Comparison of ENCODE assay signal across 14 cellular contexts in the genomic region with DNA sequence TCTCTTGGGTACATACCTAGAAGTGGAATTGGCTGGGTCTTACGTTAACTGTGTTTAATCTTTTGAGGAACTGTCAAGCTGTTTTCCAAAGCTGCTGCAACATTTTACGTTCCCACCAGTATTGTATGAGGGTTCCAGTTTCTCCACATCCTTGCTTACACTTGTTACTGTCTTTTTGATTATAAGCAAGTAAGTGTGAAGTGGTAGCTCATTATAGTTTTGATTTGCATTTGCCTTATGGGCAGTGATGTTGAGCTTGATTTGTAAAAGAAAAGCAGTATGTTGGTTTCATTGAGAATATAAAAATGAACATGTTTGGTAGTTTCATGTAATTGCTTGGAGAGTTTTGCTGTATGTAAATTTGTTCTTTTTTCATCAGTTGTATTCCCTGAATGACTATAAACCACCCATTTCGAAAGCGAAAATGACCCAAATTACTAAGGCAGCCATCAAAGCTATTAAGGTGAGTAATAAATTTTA. TPM values are rescaled to one million over a fixed set of nuclear protein-coding genes. Genes with fewer than 3 reads are reported as not detected.
DNase-seq lines count a peak whose midpoint lies in the region; ATAC-seq lines count a peak whose summit lies in the region.
"Had no signal": no experiment of that assay in that cellular context is flagged by ENCODE, and none has a peak within 500 bp of the region (broad histone marks: within the 10 kb centered on the region; RNA-seq: fewer than 3 reads in every experiment).

No MANE protein-coding gene starts in this region.

- H3K36me3 Mint-ChIP-seq in activated CD4-positive, alpha-beta T cell treated with anti-CD3 and anti-CD28 coated beads, Interleukin-2, amount 10 ng/mL, durations not matched to agents 24 days and 14 days (ENCODE audit: low read depth) = peaks cover 32% of the 10 kb centered on the region
- peaks cover 27% of the 10 kb centered on the region for H3K36me3 Mint-ChIP-seq in effector memory CD8-positive, alpha-beta T cell (ENCODE audit: insufficient read depth)
- H3K36me3 Mint-ChIP-seq in naive thymus-derived CD8-positive, alpha-beta T cell = peaks cover 0 to 52% (median 13%) of the 10 kb centered on the region in 3 donors

- POLR2A ChIA-PET in naive thymus-derived CD8-positive, alpha-beta T cell (lab: Charles Lee) = no interaction called here

- peak; percentile 94 for ATAC-seq in GM21360 (IDR thresholded peaks at IDR 0.05; ENCODE audit: unreplicated experiment)
- ATAC-seq in HG03060 (IDR thresholded peaks at IDR 0.05; ENCODE audit: low read depth, unreplicated experiment) = peak; percentile 97
- ATAC-seq in effector memory CD8-positive, alpha-beta T cell (replicated peaks) = peak; percentile 65
- ATAC-seq in naive thymus-derived CD8-positive, alpha-beta T cell = no peak
- ATAC-seq: K562 had no signal

- DNase-seq in activated CD4-positive, alpha-beta T cell treated with anti-CD3 and anti-CD28 coated beads, Interleukin-2, amount 10 ng/mL, durations not matched to agents 24 days and 14 days = no peak
- DNase-seq in activated CD4-positive, alpha-beta T cell treated with anti-CD3 and anti-CD28 coated beads for 4 hours = no peak
- no peak for DNase-seq in effector memory CD8-positive, alpha-beta T cell
- DNase-seq in NCI-H2107 treated with DMSO at 0.1 percent for 48 hours (lab: John Stamatoyannopoulos, UW; ENCODE audit: unreplicated experiment) = no peak
- no peak for DNase-seq in NCI-H1048 (lab: John Stamatoyannopoulos, UW)
- DNase-seq in naive thymus-derived CD8-positive, alpha-beta T cell = no peak
- DNase-seq: adrenal gland, erythroblast, left ventricle myocardium inferior, NCI-H82 had no signal

- H3K4me1 Mint-ChIP-seq in activated CD4-positive, alpha-beta T cell treated with anti-CD3 and anti-CD28 coated beads, Interleukin-2, amount 10 ng/mL, durations not matched to agents 24 days and 14 days = peaks cover 18% of the 10 kb centered on the region
- peaks cover 27 to 49% of the 10 kb centered on the region in 2 donors for H3K4me1 Mint-ChIP-seq in effector memory CD8-positive, alpha-beta T cell (ENCODE audit: low read depth in 2 of 2)
- peaks cover 19 to 59% (median 48%) of the 10 kb centered on the region in 4 donors for H3K4me1 Mint-ChIP-seq in naive thymus-derived CD8-positive, alpha-beta T cell

- H3K27me3 Mint-ChIP-seq in activated CD4-positive, alpha-beta T cell treated with anti-CD3 and anti-CD28 coated beads, Interleukin-2, amount 10 ng/mL, durations not matched to agents 24 days and 14 days = no peaks in the 10 kb centered on the region
- no peaks in the 10 kb centered on the region for H3K27me3 Mint-ChIP-seq in effector memory CD8-positive, alpha-beta T cell
- H3K27me3 Mint-ChIP-seq in naive thymus-derived CD8-positive, alpha-beta T cell = no peaks in the 10 kb centered on the region

- H3K4me3 Mint-ChIP-seq in activated CD4-positive, alpha-beta T cell treated with anti-CD3 and anti-CD28 coated beads, Interleukin-2, amount 10 ng/mL, durations not matched to agents 24 days and 14 days = no peak overlapping the region
- peak overlapping the region; percentile 20 to 45 for H3K4me3 Mint-ChIP-seq in effector memory CD8-positive, alpha-beta T cell
- no peak overlapping the region for H3K4me3 Mint-ChIP-seq in naive thymus-derived CD8-positive, alpha-beta T cell
- H3K4me3 Mint-ChIP-seq: T-helper 2 cell treated with Interferon-gamma antibody and Interleukin-4, amounts not matched to agents 5 μg/mL and 100 μg/mL, for 36 hours had no signal

- intact Hi-C loops in activated CD4-positive, alpha-beta T cell treated with anti-CD3 and anti-CD28 coated beads, Interleukin-2, amount 10 ng/mL, durations not matched to agents 24 days and 14 days (cut with micrococcal nuclease) = loop anchor here (1.0 to 2.0 kb wide), 2 partner anchors 29 to 39 kb away; no protein-coding TSS in a partner anchor

- peak overlapping the region; percentile 29 for H3K27ac Mint-ChIP-seq in activated CD4-positive, alpha-beta T cell treated with anti-CD3 and anti-CD28 coated beads, Interleukin-2, amount 10 ng/mL, durations not matched to agents 24 days and 14 days
- H3K27ac Mint-ChIP-seq in effector memory CD8-positive, alpha-beta T cell = peak overlapping the region; percentile 63 to 87
- no peak overlapping the region for H3K27ac Mint-ChIP-seq in naive thymus-derived CD8-positive, alpha-beta T cell
- H3K27ac Mint-ChIP-seq: T-helper 2 cell treated with Interferon-gamma antibody and Interleukin-4, amounts not matched to agents 5 μg/mL and 100 μg/mL, for 36 hours had no signal

- peaks cover 4% of the 10 kb centered on the region for H3K9me3 Mint-ChIP-seq in activated CD4-positive, alpha-beta T cell treated with anti-CD3 and anti-CD28 coated beads, Interleukin-2, amount 10 ng/mL, durations not matched to agents 24 days and 14 days
- H3K9me3 Mint-ChIP-seq in effector memory CD8-positive, alpha-beta T cell = no peaks in the 10 kb centered on the region
- no peaks in the 10 kb centered on the region for H3K9me3 Mint-ChIP-seq in naive thymus-derived CD8-positive, alpha-beta T cell
- H3K9me3 Mint-ChIP-seq: T-helper 2 cell treated with Interferon-gamma antibody and Interleukin-4, amounts not matched to agents 5 μg/mL and 100 μg/mL, for 36 hours had no signal

RNA-seq across cellular contexts. Expression of gene SCAF8, which starts 40.4 kb away (rescaled TPM):
- 36.6 and 37.5 TPM in 2 replicates for total RNA-seq in activated CD4-positive, alpha-beta T cell treated with anti-CD3 and anti-CD28 coated beads, Interleukin-2, amount 10 ng/mL, durations not matched to agents 24 days and 14 days
- 10 to 100 TPM; 65.2 to 67.1 TPM for total RNA-seq in naive thymus-derived CD8-positive, alpha-beta T cell
- polyA plus RNA-seq in naive thymus-derived CD8-positive, alpha-beta T cell = 10 to 100 TPM; 11.0 to 17.4 (median 13.4) TPM

Comparison
In these comparisons a context has a peak if more than half of its experiments do, and no peak if none do; other contexts are left out.
1. H3K27ac Mint-ChIP-seq: peak in activated CD4-positive, alpha-beta T cell treated with anti-CD3 and anti-CD28 coated beads, Interleukin-2, amount 10 ng/mL, durations not matched to agents 24 days and 14 days (single experiment) and effector memory CD8-positive, alpha-beta T cell (2 of 2); none in naive thymus-derived CD8-positive, alpha-beta T cell (0 of 10).
2. H3K4me3 Mint-ChIP-seq: peak in effector memory CD8-positive, alpha-beta T cell (2 of 2); none in activated CD4-positive, alpha-beta T cell treated with anti-CD3 and anti-CD28 coated beads, Interleukin-2, amount 10 ng/mL, durations not matched to agents 24 days and 14 days (single experiment) and naive thymus-derived CD8-positive, alpha-beta T cell (0 of 10).
3. ATAC-seq: peak in GM21360 (single experiment), HG03060 (single experiment) and effector memory CD8-positive, alpha-beta T cell (single experiment); none in naive thymus-derived CD8-positive, alpha-beta T cell (0 of 2).